Comparison of ENCODE assay signal across 8 cellular contexts in the genomic region with DNA sequence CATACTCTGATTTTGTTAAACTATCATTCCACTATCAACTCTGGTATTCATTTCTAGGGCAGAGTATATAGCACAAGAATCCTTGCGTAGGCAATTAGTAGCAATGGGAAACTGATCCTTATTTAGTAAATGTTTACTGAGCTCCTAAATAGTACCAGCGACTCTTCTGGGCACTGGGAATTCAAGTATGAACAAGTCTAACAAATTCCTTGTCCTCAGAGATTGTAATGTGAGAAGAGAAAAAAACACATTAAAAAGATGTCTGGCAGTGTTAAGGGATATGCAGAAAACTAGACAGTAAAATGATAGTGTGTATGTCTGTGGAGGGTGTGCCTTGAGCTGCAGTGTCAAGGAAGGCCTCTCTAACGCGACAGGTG. TPM values are rescaled to one million over a fixed set of nuclear protein-coding genes. Genes with fewer than 3 reads are reported as not detected.
DNase-seq lines count a peak whose midpoint lies in the region; ATAC-seq, FAIRE-seq and TF ChIP-seq lines count a peak whose summit lies in the region.

No MANE protein-coding gene starts in this region.

- ATAC-seq in heart right ventricle (no peak), Right ventricle myocardium inferior (no peak), lung (ENCODE audit: insufficient read depth, low FRiP score) (no peak), HG03095 (IDR thresholded peaks at IDR 0.05; ENCODE audit: unreplicated experiment) (no peak)

- intact Hi-C loops in heart right ventricle (cut with DNase I): loop anchor here in 7 of 10 donors (2.0 to 10.0 kb wide), 8 partner anchors 43 to 191 kb away; no protein-coding TSS in a partner anchor
- intact Hi-C loops in Right ventricle myocardium inferior (cut with DNase I): loop anchor here (2.0 kb wide), 1 partner anchor 53 kb away; no protein-coding TSS in a partner anchor
- intact Hi-C loops in vagina (cut with DNase I): no loop called here
- intact Hi-C loops in posterior cingulate gyrus (cut with DNase I): loop anchor here (1.0 to 2.0 kb wide), 2 partner anchors 23 to 53 kb away; no protein-coding TSS in a partner anchor

- H3K4me1 ChIP-seq in heart right ventricle (peaks cover under 1 to 51% (median 39%) of the 10 kb centered on the region in 9 donors), lung (ENCODE audit: control insufficient read depth in 2 of 2, insufficient read depth in 2 of 2, low read length in 2 of 2) (peaks cover 0 to 4% of the 10 kb centered on the region in 2 donors), vagina (peaks cover 46% of the 10 kb centered on the region)

- DNase-seq in heart right ventricle: no peak
- DNase-seq in Right ventricle myocardium inferior (ENCODE audit: missing footprints): no peak
- no peak for DNase-seq in astrocyte of the spinal cord (ENCODE audit: low read depth, low spot score)
- DNase-seq in lung (ENCODE audit: low spot score): no peak
- no peak for DNase-seq in vagina (ENCODE audit: extremely low spot score in 2 of 2)
- DNase-seq in posterior cingulate gyrus: no peak
- DNase-seq in D721Med (ENCODE audit: insufficient read length, low spot score): no peak

- H3K27me3 ChIP-seq in heart right ventricle (no peaks in the 10 kb centered on the region), lung (ENCODE audit: control insufficient read depth, insufficient read depth) (no peaks in the 10 kb centered on the region), vagina (no peaks in the 10 kb centered on the region)

- no peak for TF ChIP-seq POLR2A in vagina (IDR thresholded peaks at IDR 0.05)

- FAIRE-seq in D721Med (lab: Jason Lieb, UNC): no peak

- H3K36me3 ChIP-seq in heart right ventricle (peaks cover 0 to 28% (median 0%) of the 10 kb centered on the region in 9 donors), lung (ENCODE audit: control insufficient read depth in 2 of 2, insufficient read depth in 2 of 2, low read length in 2 of 2) (peaks cover 0 to 2% of the 10 kb centered on the region in 2 donors), vagina (peaks cover 0 to under 1% of the 10 kb centered on the region in 2 donors)

- H3K9me3 ChIP-seq in heart right ventricle (no peaks in the 10 kb centered on the region), lung (ENCODE audit: control insufficient read depth in 2 of 2, insufficient read depth in 1 of 2, low read length in 1 of 2) (no peaks in the 10 kb centered on the region), vagina (no peaks in the 10 kb centered on the region)

- TF ChIP-seq CTCF in heart right ventricle (IDR thresholded peaks at IDR 0.05): no peak
- no peak for TF ChIP-seq CTCF in astrocyte of the spinal cord (IDR thresholded peaks at IDR 0.05; ENCODE audit: low read depth, low read length)
- no peak for TF ChIP-seq CTCF in lung (IDR thresholded peaks at IDR 0.05; ENCODE audit: control extremely low read depth, extremely low read depth)
- TF ChIP-seq CTCF in vagina (IDR thresholded peaks at IDR 0.05): no peak
- TF ChIP-seq CTCF in D721Med (IDR thresholded peaks at IDR 0.05; ENCODE audit: insufficient read depth, missing control alignments): no peak

- H3K4me3 ChIP-seq in heart right ventricle: peak overlapping the region; percentile 56 to 92 (median 73)
- peak overlapping the region; percentile 79 for H3K4me3 ChIP-seq in astrocyte of the spinal cord (ENCODE audit: low read depth, low read length)
- peak overlapping the region; percentile 78 for H3K4me3 ChIP-seq in lung
- peak overlapping the region; percentile 65 to 74 for H3K4me3 ChIP-seq in vagina

- H3K27ac ChIP-seq in heart right ventricle (peak overlapping the region; percentile 27 to 92 (median 84)), lung (ENCODE audit: low read depth in 1 of 2, low read length in 1 of 2) (peak overlapping the region in 1 of 2 donors; percentile 91), vagina (peak overlapping the region; percentile 71)

- in situ Hi-C loops in astrocyte of the spinal cord (cut with HindIII; ENCODE audit: low sequenced_read_pairs): no loop called here

- WGBS in heart right ventricle, 2 donors: 22% methylated on average over 4 of the region's 4 CpGs
- 19 to 37% methylated on average over 4 of the region's 4 CpGs for WGBS in lung, 2 donors

RNA-seq across cellular contexts. Expression of a gene that starts 0.7 kb away (rescaled TPM):
- total RNA-seq in heart right ventricle: 10 to 100 TPM; 55.7 to 85.5 (median 68.0) TPM
- 10 to 100 TPM; 69.4 to 87.3 TPM for polyA plus RNA-seq in heart right ventricle
- total RNA-seq in Right ventricle myocardium inferior: 69.8 TPM
- total RNA-seq in lung: 10 to 100 TPM; 29.2 to 32.5 TPM
- polyA plus RNA-seq in lung: 10 to 100 TPM; 33.5 to 59.0 TPM
- 22.1 TPM for total RNA-seq in vagina

RNA-seq across cellular contexts. Expression of a gene that starts 3.3 kb away (rescaled TPM):
- 100 to 1,000 TPM; 108 to 146 (median 118) TPM for total RNA-seq in heart right ventricle
- 10 to 100 TPM; 21.0 to 77.6 TPM for polyA plus RNA-seq in heart right ventricle
- total RNA-seq in Right ventricle myocardium inferior: 109 TPM
- total RNA-seq in lung: 100 to 1,000 TPM in 1 of 2 donors, 10 to 100 TPM in 1; 35.9 to 137 TPM
- polyA plus RNA-seq in lung: 10 to 100 TPM in 1 of 2 donors, 1 to 10 TPM in 1; 9.5 to 15.5 TPM
- 59.2 TPM for total RNA-seq in vagina

RNA-seq across cellular contexts. Expression of a gene that starts 25.3 kb away (rescaled TPM):
- 10 to 100 TPM; 45.7 to 66.3 (median 55.3) TPM for total RNA-seq in heart right ventricle
- polyA plus RNA-seq in heart right ventricle: 10 to 100 TPM; 44.3 to 69.6 TPM
- total RNA-seq in Right ventricle myocardium inferior: 52.7 TPM
- total RNA-seq in lung: 100 to 1,000 TPM in 1 of 2 donors, 10 to 100 TPM in 1; 62.1 to 116 TPM
- 10 to 100 TPM; 58.0 to 80.6 TPM for polyA plus RNA-seq in lung
- 47.1 TPM for total RNA-seq in vagina
